ENCODE assay signal across 24 cellular contexts in the genomic region with DNA sequence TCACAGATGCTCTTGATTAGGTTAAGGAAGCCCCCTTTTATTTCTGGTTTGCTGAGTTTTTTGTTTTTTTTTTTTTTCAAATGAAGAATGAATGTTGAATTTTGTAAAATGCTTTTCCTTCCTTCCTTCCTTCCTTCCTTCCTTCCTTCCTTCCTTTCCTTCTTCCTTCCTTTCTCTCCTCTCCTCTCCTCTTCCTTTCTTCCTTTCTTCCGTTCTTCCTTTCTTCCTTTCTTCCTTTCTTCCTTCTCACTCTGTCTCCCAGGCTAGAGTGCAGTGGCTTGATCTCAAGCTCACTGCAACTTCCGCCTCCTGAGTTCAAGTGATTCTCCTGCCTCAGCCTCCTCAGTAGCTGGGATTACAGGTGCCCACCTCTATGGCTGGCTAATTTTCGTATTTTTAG.
"Had no signal": no experiment of that assay in that cellular context is flagged by ENCODE, and none has a peak within 500 bp of the region (broad histone marks: within the 10 kb centered on the region; RNA-seq: fewer than 3 reads in every experiment).

No MANE protein-coding gene starts in this region.

- H3K27ac ChIP-seq: SJSA1 had no signal

- H3K27ac Mint-ChIP-seq: activated B cell treated with CpG ODN at 0.5 μM for 24 hours; activated CD4-positive, alpha-beta T cell treated with anti-CD3 and anti-CD28 coated beads, Interleukin-2, amount 10 ng/mL, durations not matched to agents 24 days and 14 days; activated naive CD8-positive, alpha-beta T cell treated with anti-CD3 and anti-CD28 coated beads for 36 hours; activated T-helper 2 cell treated with anti-CD3 and anti-CD28 coated beads, Interferon-gamma antibody, Interleukin-2, Interleukin-4, amounts not matched to agents 10 μg/mL and 5 μg/mL and 100 μg/mL, durations not matched to agents 14 hours and 24 hours and 36 hours; T-helper 17 cell had no signal

- H3K27me3 Mint-ChIP-seq: activated B cell treated with CpG ODN at 0.5 μM for 24 hours; activated CD4-positive, alpha-beta T cell treated with anti-CD3 and anti-CD28 coated beads, Interleukin-2, amount 10 ng/mL, durations not matched to agents 24 days and 14 days; activated naive CD8-positive, alpha-beta T cell treated with anti-CD3 and anti-CD28 coated beads for 36 hours; T-helper 17 cell had no signal

- H3K4me3 Mint-ChIP-seq: activated B cell treated with CpG ODN at 0.5 μM for 24 hours; activated CD4-positive, alpha-beta T cell treated with anti-CD3 and anti-CD28 coated beads, Interleukin-2, amount 10 ng/mL, durations not matched to agents 24 days and 14 days; activated naive CD8-positive, alpha-beta T cell treated with anti-CD3 and anti-CD28 coated beads for 36 hours; T-helper 17 cell had no signal

- DNase-seq: activated B cell treated with CpG ODN at 0.5 μM for 24 hours; activated CD4-positive, alpha-beta T cell treated with anti-CD3 and anti-CD28 coated beads for 1 hour; activated CD4-positive, alpha-beta T cell treated with anti-CD3 and anti-CD28 coated beads, Interleukin-2, amount 10 ng/mL, durations not matched to agents 24 days and 14 days; activated CD4-positive, alpha-beta T cell treated with anti-CD3 and anti-CD28 coated beads, Interleukin-2, amount 50 U/mL, for 48 hours; activated CD8-positive, alpha-beta memory T cell treated with anti-CD3 and anti-CD28 coated beads for 24 hours; activated naive CD8-positive, alpha-beta T cell treated with anti-CD3 and anti-CD28 coated beads for 36 hours; activated T-cell treated with anti-CD3 and anti-CD28 coated beads for 4 hours; activated T-cell treated with anti-CD3 and anti-CD28 coated beads, Interleukin-2, amount 50 U/mL, for 48 hours; MG63; MV-4-11; NCI-H1092 treated with DMSO at 0.1 percent for 48 hours; NCI-H1417 treated with DMSO at 0.1 percent for 48 hours; NCI-H1694; NCI-H2029 treated with DMSO at 0.1 percent for 48 hours; NCI-H345; NCI-H510A; NCI-H526 treated with DMSO at 0.1 percent for 48 hours; NCI-H82; PC-3; SHP77; T-helper 17 cell; T-helper 9 cell had no signal

- ATAC-seq: PC-3, T-helper 17 cell had no signal

- H3K4me3 ChIP-seq: MG63, SJSA1 had no signal

- H3K27me3 ChIP-seq: MG63, SJSA1 had no signal
